ENCODE assay signal across 9 cellular contexts in genomic region chr7:5827755-5828154, GRCh38. TPM values are rescaled to one million over a fixed set of nuclear protein-coding genes. Genes with fewer than 3 reads are reported as not detected.
DNase-seq lines count a peak whose midpoint lies in the region; ATAC-seq and TF ChIP-seq lines count a peak whose summit lies in the region.
"Had no signal": no experiment of that assay in that cellular context is flagged by ENCODE, and none has a peak within 500 bp of the region (broad histone marks: within the 10 kb centered on the region; RNA-seq: fewer than 3 reads in every experiment).

No MANE protein-coding gene starts in this region.

- POLR2A ChIA-PET in activated CD8-positive, alpha-beta T cell treated with anti-CD3 and anti-CD28 coated beads, Interleukin-2, amount 10 ng/mL, durations not matched to agents 7 days and 5 days (lab: Charles Lee) = interaction anchor here (0.6 kb wide), 1 partner anchor 744 kb away, joined by 3 read pairs; no protein-coding TSS in a partner anchor

- H3K36me3 Mint-ChIP-seq in activated CD8-positive, alpha-beta T cell treated with anti-CD3 and anti-CD28 coated beads, Interleukin-2, amount 10 ng/mL, durations not matched to agents 7 days and 5 days (ENCODE audit: low read depth) = no peaks in the 10 kb centered on the region
- H3K36me3 Mint-ChIP-seq in type B pancreatic cell = no peaks in the 10 kb centered on the region

- peak; percentile 66 for TF ChIP-seq CTCF in type B pancreatic cell (conservative IDR thresholded peaks at IDR 0.05)

- CTCF ChIA-PET in activated CD8-positive, alpha-beta T cell treated with anti-CD3 and anti-CD28 coated beads, Interleukin-2, amount 10 ng/mL, durations not matched to agents 7 days and 5 days (lab: Charles Lee) = interaction anchor here (0.6 to 1.6 kb wide), 10 partner anchors 9 to 149 kb away, joined by 3 to 7 read pairs (median 4); no protein-coding TSS in a partner anchor

- peak overlapping the region; percentile 6 for H3K27ac Mint-ChIP-seq in activated CD8-positive, alpha-beta T cell treated with anti-CD3 and anti-CD28 coated beads, Interleukin-2, amount 10 ng/mL, durations not matched to agents 7 days and 5 days
- H3K27ac Mint-ChIP-seq in type B pancreatic cell = no peak overlapping the region

- DNase-seq in DMS 273 (lab: John Stamatoyannopoulos, UW; ENCODE audit: unreplicated experiment) (peak; percentile 63), head of caudate nucleus (peak in 25 of 42 donors; percentile 5 to 72 (median 39)), type B pancreatic cell (ENCODE audit: extremely low spot score, unreplicated experiment) (no peak), dedifferentiated amniotic fluid mesenchymal stem cell (ENCODE audit: extremely low spot score) (no peak), KG1 (lab: John Stamatoyannopoulos, UW) (no peak)
- peak; percentile 16 for DNase-seq in Jurkat, Clone E6-1 (ENCODE audit: low read depth, low spot score)
- DNase-seq in activated CD8-positive, alpha-beta T cell treated with anti-CD3 and anti-CD28 coated beads, Interleukin-2, amount 10 ng/mL, durations not matched to agents 7 days and 5 days = peak; percentile 65

- H3K9me3 Mint-ChIP-seq in activated CD8-positive, alpha-beta T cell treated with anti-CD3 and anti-CD28 coated beads, Interleukin-2, amount 10 ng/mL, durations not matched to agents 7 days and 5 days (ENCODE audit: insufficient read depth) = no peaks in the 10 kb centered on the region
- H3K9me3 Mint-ChIP-seq in type B pancreatic cell = no peaks in the 10 kb centered on the region

- peaks cover 22% of the 10 kb centered on the region for H3K4me1 Mint-ChIP-seq in activated CD8-positive, alpha-beta T cell treated with anti-CD3 and anti-CD28 coated beads, Interleukin-2, amount 10 ng/mL, durations not matched to agents 7 days and 5 days (ENCODE audit: low read depth)
- H3K4me1 Mint-ChIP-seq in type B pancreatic cell (ENCODE audit: unreplicated experiment) = peaks cover 9% of the 10 kb centered on the region

- H3K4me3 Mint-ChIP-seq in activated CD8-positive, alpha-beta T cell treated with anti-CD3 and anti-CD28 coated beads, Interleukin-2, amount 10 ng/mL, durations not matched to agents 7 days and 5 days = no peak overlapping the region
- H3K4me3 Mint-ChIP-seq in type B pancreatic cell = no peak overlapping the region

- ATAC-seq in activated CD8-positive, alpha-beta T cell treated with anti-CD3 and anti-CD28 coated beads, Interleukin-2, amount 10 ng/mL, durations not matched to agents 7 days and 5 days = no peak
- no peak for ATAC-seq in HG02571 (IDR thresholded peaks at IDR 0.05; ENCODE audit: unreplicated experiment)

- no peaks in the 10 kb centered on the region for H3K27me3 Mint-ChIP-seq in activated CD8-positive, alpha-beta T cell treated with anti-CD3 and anti-CD28 coated beads, Interleukin-2, amount 10 ng/mL, durations not matched to agents 7 days and 5 days (ENCODE audit: low read depth)
- no peaks in the 10 kb centered on the region for H3K27me3 Mint-ChIP-seq in type B pancreatic cell

- no peak overlapping the region for H3K4me3 ChIP-seq in Jurkat, Clone E6-1 (ENCODE audit: low read length)

- intact Hi-C loops in head of caudate nucleus (cut with DNase I) = no loop called here

RNA-seq across cellular contexts. Expression of gene RNF216, which starts 46.3 kb away (rescaled TPM):
- polyA plus RNA-seq in Jurkat, Clone E6-1 (2012; ENCODE audit: insufficient read depth, insufficient read length) = 42.9 TPM
- 10 to 100 TPM; 31.3 to 33.4 TPM for total RNA-seq in activated CD8-positive, alpha-beta T cell treated with anti-CD3 and anti-CD28 coated beads, Interleukin-2, amount 10 ng/mL, durations not matched to agents 7 days and 5 days
- total RNA-seq in type B pancreatic cell (ENCODE audit: low replicate concordance) = 26.9 and 35.8 TPM in 2 replicates

RNA-seq across cellular contexts. Expression of gene OCM, which starts 52.8 kb away (rescaled TPM):
- polyA plus RNA-seq in Jurkat, Clone E6-1 (2012; ENCODE audit: insufficient read depth, insufficient read length) = not detected
- total RNA-seq in activated CD8-positive, alpha-beta T cell treated with anti-CD3 and anti-CD28 coated beads, Interleukin-2, amount 10 ng/mL, durations not matched to agents 7 days and 5 days = not detected
- not detected in 2 replicates for total RNA-seq in type B pancreatic cell (ENCODE audit: low replicate concordance)
- total RNA-seq: urinary bladder had no signal
- polyA plus RNA-seq: urinary bladder had no signal

Comparison
In these comparisons a context has a peak if more than half of its experiments do, and no peak if none do; other contexts are left out.
1. DNase-seq: peak in DMS 273 (single experiment), Jurkat, Clone E6-1 (single experiment), activated CD8-positive, alpha-beta T cell treated with anti-CD3 and anti-CD28 coated beads, Interleukin-2, amount 10 ng/mL, durations not matched to agents 7 days and 5 days (single experiment) and head of caudate nucleus (25 of 42); none in type B pancreatic cell (single experiment), dedifferentiated amniotic fluid mesenchymal stem cell (single experiment) and KG1 (single experiment).